8 cellular contexts compared by ENCODE assay signal in genomic region chr10:77846718-77847311, GRCh38.
DNase-seq lines count a peak whose midpoint lies in the region; ATAC-seq and TF ChIP-seq lines count a peak whose summit lies in the region.

No MANE protein-coding gene starts in this region.

- TF ChIP-seq CTCF in GM10248 (IDR thresholded peaks at IDR 0.05; ENCODE audit: control extremely low read depth, extremely low read depth, low read depth, missing control alignments) (peak; percentile 91), dorsolateral prefrontal cortex (IDR thresholded peaks at IDR 0.05 in 54 of 56, conservative IDR thresholded peaks at IDR 0.05 in 2 of 56; ENCODE audit: low read depth in 1 of 56, partially characterized antibody in 56 of 56) (peak; percentile 90 to 99 (median 97)), right lobe of liver (IDR thresholded peaks at IDR 0.05) (peak; percentile 92 to 97 (median 94))

- H3K4me1 ChIP-seq in right lobe of liver, result peaks cover 0 to 16% (median 0%) of the 10 kb centered on the region in 4 donors

- peaks cover 2% of the 10 kb centered on the region for H3K4me1 Mint-ChIP-seq in activated CD4-positive, alpha-beta T cell treated with anti-CD3 and anti-CD28 coated beads, Interleukin-2, amount 10 ng/mL, durations not matched to agents 24 days and 14 days

- H3K9me3 Mint-ChIP-seq in activated CD4-positive, alpha-beta T cell treated with anti-CD3 and anti-CD28 coated beads, Interleukin-2, amount 10 ng/mL, durations not matched to agents 24 days and 14 days, result no peaks in the 10 kb centered on the region

- H3K27me3 Mint-ChIP-seq in activated CD4-positive, alpha-beta T cell treated with anti-CD3 and anti-CD28 coated beads, Interleukin-2, amount 10 ng/mL, durations not matched to agents 24 days and 14 days, result no peaks in the 10 kb centered on the region

- 0% methylated on average over 4 of the region's 21 CpGs for WGBS in right lobe of liver (ENCODE audit: insufficient coverage, low coverage, low lambda C conversion rate, missing lambda C conversion rate)

- POLR2A ChIA-PET in GM10248 (lab: Yijun Ruan, JAX), result no interaction called here

- H3K36me3 Mint-ChIP-seq in activated CD4-positive, alpha-beta T cell treated with anti-CD3 and anti-CD28 coated beads, Interleukin-2, amount 10 ng/mL, durations not matched to agents 24 days and 14 days (ENCODE audit: low read depth), result no peaks in the 10 kb centered on the region

- intact Hi-C loops in activated CD4-positive, alpha-beta T cell treated with anti-CD3 and anti-CD28 coated beads, Interleukin-2, amount 10 ng/mL, durations not matched to agents 24 days and 14 days (cut with micrococcal nuclease), result loop anchor here (2.0 to 5.0 kb wide), 2 partner anchors 80 to 120 kb away; partner anchors contain the start of gene DLG5
- intact Hi-C loops in dorsolateral prefrontal cortex (cut with DNase I), result loop anchor here (1.0 to 10.0 kb wide), 7 partner anchors 25 to 180 kb away; partner anchors contain the start of genes DLG5 (in 1 of the 2) and POLR3A (in 1 of the 2)
- intact Hi-C loops in right lobe of liver (cut with DNase I), result no loop called here

- peak; percentile 62 for ATAC-seq in HG02642 (IDR thresholded peaks at IDR 0.05; ENCODE audit: poor library complexity, unreplicated experiment)
- ATAC-seq in right lobe of liver, result peak; percentile 89 to 95 (median 94)
- ATAC-seq in HG03175 (IDR thresholded peaks at IDR 0.05; ENCODE audit: unreplicated experiment), result no peak

- H3K4me3 Mint-ChIP-seq in activated CD4-positive, alpha-beta T cell treated with anti-CD3 and anti-CD28 coated beads, Interleukin-2, amount 10 ng/mL, durations not matched to agents 24 days and 14 days, result no peak overlapping the region

- peak overlapping the region in 47 of 59 donors; percentile 9 to 83 (median 54) for H3K27ac ChIP-seq in dorsolateral prefrontal cortex
- no peak overlapping the region for H3K27ac ChIP-seq in right lobe of liver

- H3K27ac Mint-ChIP-seq in activated CD4-positive, alpha-beta T cell treated with anti-CD3 and anti-CD28 coated beads, Interleukin-2, amount 10 ng/mL, durations not matched to agents 24 days and 14 days, result no peak overlapping the region

- H3K4me3 ChIP-seq in dorsolateral prefrontal cortex, result peak overlapping the region in 2 of 59 donors; percentile 2 to 31
- H3K4me3 ChIP-seq in right lobe of liver, result no peak overlapping the region

- CTCF ChIA-PET in GM10248 (lab: Yijun Ruan, JAX), result interaction anchor here (0.7 to 3.2 kb wide), 21 partner anchors 10 to 1348 kb away, joined by 3 to 25 read pairs (median 5); partner anchors contain the start of gene POLR3A

- TF ChIP-seq POLR2A in right lobe of liver (IDR thresholded peaks at IDR 0.05), result no peak

- DNase-seq in GM10248 (ENCODE audit: extremely low spot score) (peak; percentile 81), NCI-H2196 treated with DMSO at 0.1 percent for 48 hours (lab: John Stamatoyannopoulos, UW; ENCODE audit: unreplicated experiment) (peak; percentile 14), dorsolateral prefrontal cortex (peak; percentile 61 to 91 (median 84)), right lobe of liver (peak; percentile 74 to 80 (median 77))
- DNase-seq in activated CD4-positive, alpha-beta T cell treated with anti-CD3 and anti-CD28 coated beads, Interleukin-2, amount 10 ng/mL, durations not matched to agents 24 days and 14 days, result peak; percentile 89
- peak; percentile 53 to 62 for DNase-seq in stimulated activated CD4-positive, alpha-beta T cell treated with anti-CD3 and anti-CD28 coated beads, Interleukin-4, amount 100 ng/mL, for 48 hours (ENCODE audit: low read depth in 2 of 2)

- peaks cover 0 to 2% (median 0%) of the 10 kb centered on the region in 4 donors for H3K36me3 ChIP-seq in right lobe of liver

- no peaks in the 10 kb centered on the region for H3K27me3 ChIP-seq in dorsolateral prefrontal cortex
- no peaks in the 10 kb centered on the region for H3K27me3 ChIP-seq in right lobe of liver

- no peaks in the 10 kb centered on the region for H3K9me3 ChIP-seq in right lobe of liver

Comparison
In these comparisons a context has a peak if more than half of its experiments do, and no peak if none do; other contexts are left out.
1. DNase-seq: peak in every context shown above with its lines; median percentile 89 in activated CD4-positive, alpha-beta T cell treated with anti-CD3 and anti-CD28 coated beads, Interleukin-2, amount 10 ng/mL, durations not matched to agents 24 days and 14 days; 84 in dorsolateral prefrontal cortex; 81 in GM10248; 77 in right lobe of liver; 58 in stimulated activated CD4-positive, alpha-beta T cell treated with anti-CD3 and anti-CD28 coated beads, Interleukin-4, amount 100 ng/mL, for 48 hours; 14 in NCI-H2196 treated with DMSO at 0.1 percent for 48 hours.
2. H3K27ac ChIP-seq: peak in dorsolateral prefrontal cortex (47 of 59); none in right lobe of liver (0 of 3).
3. intact Hi-C loops: an anchor here in activated CD4-positive, alpha-beta T cell treated with anti-CD3 and anti-CD28 coated beads, Interleukin-2, amount 10 ng/mL, durations not matched to agents 24 days and 14 days (2.0 to 5.0 kb wide) and dorsolateral prefrontal cortex (1.0 to 10.0 kb wide); none called in right lobe of liver.
4. Peak in every context shown above with its lines, with median percentiles within 50 percentile points of each other: CTCF ChIP-seq.